1 cellular context compared by ENCODE assay signal in the genomic region with DNA sequence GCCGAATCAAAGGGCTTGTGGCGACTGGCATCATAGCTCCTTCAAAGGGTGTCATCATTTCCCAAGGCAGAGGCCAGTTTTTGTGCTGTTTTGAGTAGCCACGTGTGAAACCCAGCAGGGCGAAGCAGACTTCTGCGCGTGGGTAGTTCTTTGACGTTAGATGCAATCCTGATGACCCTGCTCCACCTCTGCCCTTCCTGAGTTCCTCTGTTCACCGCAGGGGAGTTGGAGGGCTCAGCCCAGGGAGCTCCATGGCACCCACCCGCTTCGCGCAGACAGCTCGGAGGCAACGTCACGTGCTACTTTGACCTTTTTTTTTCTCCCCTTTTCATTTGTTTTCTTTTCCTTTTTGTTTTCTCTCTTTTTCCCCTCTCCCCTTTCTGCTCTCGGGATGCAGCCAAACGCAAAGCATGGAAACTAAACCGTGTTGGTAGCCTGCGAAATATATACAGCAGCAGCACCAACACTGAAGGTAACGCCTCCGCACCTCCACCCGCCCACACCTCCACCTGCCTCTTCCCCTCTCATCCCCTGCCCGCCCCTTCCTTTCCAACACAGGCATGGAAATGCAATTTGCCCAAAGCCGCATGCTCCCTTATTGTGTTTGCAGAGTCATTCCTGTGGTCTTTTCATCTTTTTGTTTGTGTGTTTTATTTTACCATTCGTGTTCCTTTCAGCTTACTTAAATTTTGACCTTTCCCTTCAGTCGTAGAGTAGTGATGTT.
TF ChIP-seq lines count a peak whose summit lies in the region.

No MANE protein-coding gene starts in this region.

TF ChIP-seq in HepG2, 621 proteins besides CTCF, POLR2A, EP300 and RAD21:
- TF ChIP-seq, protein P1, sequence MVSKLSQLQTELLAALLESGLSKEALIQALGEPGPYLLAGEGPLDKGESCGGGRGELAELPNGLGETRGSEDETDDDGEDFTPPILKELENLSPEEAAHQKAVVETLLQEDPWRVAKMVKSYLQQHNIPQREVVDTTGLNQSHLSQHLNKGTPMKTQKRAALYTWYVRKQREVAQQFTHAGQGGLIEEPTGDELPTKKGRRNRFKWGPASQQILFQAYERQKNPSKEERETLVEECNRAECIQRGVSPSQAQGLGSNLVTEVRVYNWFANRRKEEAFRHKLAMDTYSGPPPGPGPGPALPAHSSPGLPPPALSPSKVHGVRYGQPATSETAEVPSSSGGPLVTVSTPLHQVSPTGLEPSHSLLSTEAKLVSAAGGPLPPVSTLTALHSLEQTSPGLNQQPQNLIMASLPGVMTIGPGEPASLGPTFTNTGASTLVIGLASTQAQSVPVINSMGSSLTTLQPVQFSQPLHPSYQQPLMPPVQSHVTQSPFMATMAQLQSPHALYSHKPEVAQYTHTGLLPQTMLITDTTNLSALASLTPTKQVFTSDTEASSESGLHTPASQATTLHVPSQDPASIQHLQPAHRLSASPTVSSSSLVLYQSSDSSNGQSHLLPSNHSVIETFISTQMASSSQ (IDR thresholded peaks at IDR 0.05; ENCODE audit: low read depth), result no peak
- TF ChIP-seq, protein P1 (CRISPR knock-in tag; IDR thresholded peaks at IDR 0.05; ENCODE audit: borderline replicate concordance), result no peak
- TF ChIP-seq MAFF (IDR thresholded peaks at IDR 0.05; ENCODE audit: low read depth, low read length) (no peak), SUZ12 (IDR thresholded peaks at IDR 0.05; ENCODE audit: low read depth, low read length) (no peak), ZKSCAN8 (CRISPR knock-in tag; IDR thresholded peaks at IDR 0.05; ENCODE audit: borderline replicate concordance) (no peak), ZNF350 (CRISPR knock-in tag; IDR thresholded peaks at IDR 0.05; ENCODE audit: borderline replicate concordance, low read depth) (no peak), ZBTB21 (CRISPR knock-in tag; IDR thresholded peaks at IDR 0.05) (no peak), MAFK (conservative IDR thresholded peaks at IDR 0.05 in 1 of 2, IDR thresholded peaks at IDR 0.05 in 1 of 2; ENCODE audit: low read length in 2 of 2) (no peak), ZNF496 (CRISPR knock-in tag; IDR thresholded peaks at IDR 0.05; ENCODE audit: insufficient replicate concordance) (no peak), RELA (CRISPR knock-in tag; IDR thresholded peaks at IDR 0.05) (no peak), SCMH1 (CRISPR knock-in tag; IDR thresholded peaks at IDR 0.05; ENCODE audit: borderline replicate concordance) (no peak), ZNF430 (CRISPR knock-in tag; IDR thresholded peaks at IDR 0.05) (no peak), ETV5 (CRISPR knock-in tag; IDR thresholded peaks at IDR 0.05; ENCODE audit: borderline replicate concordance) (no peak), HDAC2 (CRISPR knock-in tag; IDR thresholded peaks at IDR 0.05) (no peak), EEA1 (CRISPR knock-in tag; IDR thresholded peaks at IDR 0.05; ENCODE audit: borderline replicate concordance) (no peak), ZFY (CRISPR knock-in tag; IDR thresholded peaks at IDR 0.05) (no peak)
- TF ChIP-seq, protein P2, sequence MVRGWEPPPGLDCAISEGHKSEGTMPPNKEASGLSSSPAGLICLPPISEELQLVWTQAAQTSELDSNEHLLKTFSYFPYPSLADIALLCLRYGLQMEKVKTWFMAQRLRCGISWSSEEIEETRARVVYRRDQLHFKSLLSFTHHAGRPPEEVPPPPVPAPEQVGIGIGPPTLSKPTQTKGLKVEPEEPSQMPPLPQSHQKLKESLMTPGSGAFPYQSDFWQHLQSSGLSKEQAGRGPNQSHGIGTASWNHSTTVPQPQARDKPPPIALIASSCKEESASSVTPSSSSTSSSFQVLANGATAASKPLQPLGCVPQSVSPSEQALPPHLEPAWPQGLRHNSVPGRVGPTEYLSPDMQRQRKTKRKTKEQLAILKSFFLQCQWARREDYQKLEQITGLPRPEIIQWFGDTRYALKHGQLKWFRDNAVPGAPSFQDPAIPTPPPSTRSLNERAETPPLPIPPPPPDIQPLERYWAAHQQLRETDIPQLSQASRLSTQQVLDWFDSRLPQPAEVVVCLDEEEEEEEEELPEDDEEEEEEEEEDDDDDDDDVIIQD (CRISPR knock-in tag; IDR thresholded peaks at IDR 0.05; ENCODE audit: low read depth), result no peak
- TF ChIP-seq, protein P3, sequence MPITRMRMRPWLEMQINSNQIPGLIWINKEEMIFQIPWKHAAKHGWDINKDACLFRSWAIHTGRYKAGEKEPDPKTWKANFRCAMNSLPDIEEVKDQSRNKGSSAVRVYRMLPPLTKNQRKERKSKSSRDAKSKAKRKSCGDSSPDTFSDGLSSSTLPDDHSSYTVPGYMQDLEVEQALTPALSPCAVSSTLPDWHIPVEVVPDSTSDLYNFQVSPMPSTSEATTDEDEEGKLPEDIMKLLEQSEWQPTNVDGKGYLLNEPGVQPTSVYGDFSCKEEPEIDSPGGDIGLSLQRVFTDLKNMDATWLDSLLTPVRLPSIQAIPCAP (CRISPR knock-in tag; IDR thresholded peaks at IDR 0.05; ENCODE audit: low read depth), result no peak
- TF ChIP-seq, protein P4, sequence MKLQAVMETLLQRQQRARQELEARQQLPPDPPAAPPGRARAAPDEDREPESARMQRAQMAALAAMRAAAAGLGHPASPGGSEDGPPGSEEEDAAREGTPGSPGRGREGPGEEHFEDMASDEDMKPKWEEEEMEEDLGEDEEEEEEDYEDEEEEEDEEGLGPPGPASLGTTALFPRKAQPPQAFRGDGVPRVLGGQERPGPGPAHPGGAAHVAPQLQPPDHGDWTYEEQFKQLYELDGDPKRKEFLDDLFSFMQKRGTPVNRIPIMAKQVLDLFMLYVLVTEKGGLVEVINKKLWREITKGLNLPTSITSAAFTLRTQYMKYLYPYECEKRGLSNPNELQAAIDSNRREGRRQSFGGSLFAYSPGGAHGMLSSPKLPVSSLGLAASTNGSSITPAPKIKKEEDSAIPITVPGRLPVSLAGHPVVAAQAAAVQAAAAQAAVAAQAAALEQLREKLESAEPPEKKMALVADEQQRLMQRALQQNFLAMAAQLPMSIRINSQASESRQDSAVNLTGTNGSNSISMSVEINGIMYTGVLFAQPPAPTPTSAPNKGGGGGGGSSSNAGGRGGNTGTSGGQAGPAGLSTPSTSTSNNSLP (IDR thresholded peaks at IDR 0.05; ENCODE audit: low read depth, low read length), result no peak
- TF ChIP-seq, protein P5, sequence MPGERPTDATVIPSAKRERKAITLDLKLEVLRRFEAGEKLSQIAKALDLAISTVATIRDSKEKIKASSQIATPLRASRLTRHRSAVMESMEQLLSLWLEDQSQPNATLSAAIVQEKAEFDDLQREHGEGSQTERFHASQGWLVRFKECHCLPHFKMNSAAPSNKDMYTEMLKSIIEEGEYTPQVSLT (CRISPR knock-in tag; IDR thresholded peaks at IDR 0.05; ENCODE audit: borderline replicate concordance, low read depth), result no peak
